In genomic region chrX:103310592-103311400, GRCh38 we compare ENCODE assay signal across 8 cellular contexts.
DNase-seq lines count a peak whose midpoint lies in the region; ATAC-seq and TF ChIP-seq lines count a peak whose summit lies in the region.

BEX2 (minus strand) TSS chrX:103310990; CDS start chrX:103309976, 1,014 bp downstream.

- peaks cover 0 to 3% of the 10 kb centered on the region in 2 donors for H3K4me1 ChIP-seq in muscle layer of duodenum (ENCODE audit: control insufficient read depth in 1 of 2, insufficient read depth in 2 of 2, low read length in 2 of 2)

- H3K27ac ChIP-seq in muscle layer of duodenum (ENCODE audit: low read length) = no peak within 1 kb of the TSS

- DNase-seq in NK-92 (lab: John Stamatoyannopoulos, UW; ENCODE audit: unreplicated experiment) (peak; percentile 2), NCI-H510A (lab: John Stamatoyannopoulos, UW) (peak; percentile 68), activated T-cell treated with anti-CD3 and anti-CD28 coated beads for 1 hour (ENCODE audit: low read depth) (peak; percentile 79), erythroblast (lab: John Stamatoyannopoulos, UW) (peak; percentile 69 to 90)
- DNase-seq in NK-92 treated with Interleukin-12 subunit alpha and Interleukin-12 subunit beta, amount 100 ng/mL, for 24 hours (lab: John Stamatoyannopoulos, UW) = no peak
- peak; percentile 50 to 68 for DNase-seq in stimulated activated CD8-positive, alpha-beta memory T cell treated with anti-CD3 and anti-CD28 coated beads, Interleukin-7, amount 100 ng/mL, for 1 hour (ENCODE audit: low read depth in 2 of 2)

- H3K4me3 ChIP-seq in muscle layer of duodenum (ENCODE audit: low read depth in 1 of 2, low read length in 2 of 2) = peak within 1 kb of the TSS; percentile 46 to 76

- no peaks in the 10 kb centered on the region for H3K9me3 ChIP-seq in muscle layer of duodenum (ENCODE audit: control insufficient read depth in 1 of 2, low read length in 2 of 2)

- TF ChIP-seq POLR2A in erythroblast (IDR thresholded peaks at IDR 0.05; ENCODE audit: low read length) = peak; percentile 38

- H3K36me3 ChIP-seq in muscle layer of duodenum (ENCODE audit: control insufficient read depth in 1 of 2, insufficient read depth in 2 of 2, low read length in 2 of 2) = no peaks in the 10 kb centered on the region

- ATAC-seq in HG03066 (IDR thresholded peaks at IDR 0.05; ENCODE audit: low read depth, unreplicated experiment) = peak; percentile 97

- no peaks in the 10 kb centered on the region for H3K27me3 ChIP-seq in muscle layer of duodenum (ENCODE audit: low read depth, low read length)
